20 cellular contexts compared by ENCODE assay signal in the genomic region with DNA sequence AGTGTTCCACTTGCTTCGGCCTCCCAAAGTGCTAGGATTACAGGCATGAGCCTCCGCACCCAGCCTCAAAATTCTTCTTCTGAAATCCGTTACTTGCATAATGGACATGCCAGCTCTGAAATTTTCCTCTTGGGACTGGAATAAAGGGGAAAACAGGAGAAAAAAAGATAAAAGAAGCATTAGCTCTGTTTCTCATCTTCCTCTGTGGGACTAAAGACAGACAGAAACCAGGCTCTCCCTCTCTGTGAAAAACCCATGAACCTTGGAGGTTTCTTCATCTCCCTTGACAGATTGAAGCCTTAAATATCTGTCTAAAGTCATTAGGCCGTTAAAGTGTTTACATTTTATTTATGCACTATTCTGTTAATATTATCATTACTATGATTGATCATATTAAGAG. TPM values are rescaled to one million over a fixed set of nuclear protein-coding genes. Genes with fewer than 3 reads are reported as not detected.
DNase-seq lines count a peak whose midpoint lies in the region; TF ChIP-seq lines count a peak whose summit lies in the region.
"Had no signal": no experiment of that assay in that cellular context is flagged by ENCODE, and none has a peak within 500 bp of the region (broad histone marks: within the 10 kb centered on the region; RNA-seq: fewer than 3 reads in every experiment).

No MANE protein-coding gene starts in this region.

- intact Hi-C loops in transverse colon (cut with DNase I; ENCODE audit: low total_unique reads): no loop called here

- H2AFZ ChIP-seq in smooth muscle cell (ENCODE audit: low read depth): peak overlapping the region; percentile 18

- peak; percentile 87 for DNase-seq in amniotic epithelial cell (ENCODE audit: low read depth)
- peak; percentile 54 for DNase-seq in fibroblast of villous mesenchyme (ENCODE audit: low read depth)
- no peak for DNase-seq in mesothelial cell of epicardium (ENCODE audit: low spot score in 2 of 2, unreplicated experiment in 2 of 2)
- no peak for DNase-seq in smooth muscle cell (lab: John Stamatoyannopoulos, UW; ENCODE audit: unreplicated experiment)
- no peak for DNase-seq in NCI-H146 (lab: John Stamatoyannopoulos, UW)
- no peak for DNase-seq in stimulated activated CD4-positive, alpha-beta T cell treated with anti-CD3 and anti-CD28 coated beads, Interleukin-2, amount 100 ng/mL, for 24 hours
- DNase-seq in transverse colon: no peak
- no peak for DNase-seq in endodermal cell
- DNase-seq: 8988T; ACHN; BE2C; C1 segment of cervical spinal cord; CD4-positive, alpha-beta memory T cell; CD4-positive, CD25-positive, alpha-beta regulatory T cell; CD8-positive, alpha-beta memory T cell; COR-L47; DMS79 treated with DMSO at 0.1 percent for 48 hours; GF-D8 had no signal

- peaks cover 7% of the 10 kb centered on the region for H3K36me3 Mint-ChIP-seq in mesothelial cell of epicardium
- H3K36me3 Mint-ChIP-seq in endodermal cell (ENCODE audit: low read depth): no peaks in the 10 kb centered on the region
- H3K36me3 Mint-ChIP-seq: CD14-positive monocyte; CD4-positive, alpha-beta memory T cell; CD4-positive, CD25-positive, alpha-beta regulatory T cell; CD8-positive, alpha-beta memory T cell had no signal

- H3F3A ChIP-seq in smooth muscle cell (ENCODE audit: low read depth): peaks cover 5% of the 10 kb centered on the region

- no peaks in the 10 kb centered on the region for H3K27me3 Mint-ChIP-seq in mesothelial cell of epicardium (ENCODE audit: low read depth)
- H3K27me3 Mint-ChIP-seq in endodermal cell (ENCODE audit: insufficient read depth): no peaks in the 10 kb centered on the region

- H3K79me2 ChIP-seq in smooth muscle cell (ENCODE audit: low read depth): no peaks in the 10 kb centered on the region

- peak overlapping the region; percentile 84 for H3K27ac Mint-ChIP-seq in mesothelial cell of epicardium
- no peak overlapping the region for H3K27ac Mint-ChIP-seq in endodermal cell
- H3K27ac Mint-ChIP-seq: CD14-positive monocyte; CD4-positive, alpha-beta memory T cell; CD4-positive, CD25-positive, alpha-beta regulatory T cell; CD8-positive, alpha-beta memory T cell had no signal

- WGBS in smooth muscle cell (ENCODE audit: low lambda C conversion rate): 45% methylated on average over 4 of the region's 4 CpGs
- WGBS in transverse colon (ENCODE audit: low coverage in 1 of 2), 2 donors: 81 to 85% methylated on average over 4 of the region's 4 CpGs
- 80 to 92% methylated on average over 1 to 3 of the region's 4 CpGs for WGBS in endodermal cell (ENCODE audit: insufficient coverage in 1 of 2, insufficient read length in 1 of 2), 2 experiments

- TF ChIP-seq POLR2A in transverse colon (IDR thresholded peaks at IDR 0.05): no peak

- H3K4me3 ChIP-seq in fibroblast of villous mesenchyme (ENCODE audit: low read depth, low read length) (no peak overlapping the region), smooth muscle cell (no peak overlapping the region), transverse colon (no peak overlapping the region), endodermal cell (ENCODE audit: low read length) (no peak overlapping the region)
- H3K4me3 ChIP-seq: BLaER1 had no signal

- H4K20me1 ChIP-seq in smooth muscle cell (ENCODE audit: low read depth): no peaks in the 10 kb centered on the region
- H4K20me1 ChIP-seq: BLaER1 had no signal

- peaks cover 5% of the 10 kb centered on the region for H3K4me1 ChIP-seq in smooth muscle cell (ENCODE audit: low read depth)
- H3K4me1 ChIP-seq in transverse colon: no peaks in the 10 kb centered on the region
- H3K4me1 ChIP-seq in endodermal cell (ENCODE audit: control insufficient read depth, insufficient read depth, low read length): no peaks in the 10 kb centered on the region
- H3K4me1 ChIP-seq: BE2C, BLaER1 had no signal

- H3K4me3 Mint-ChIP-seq in mesothelial cell of epicardium (no peak overlapping the region), endodermal cell (no peak overlapping the region)
- H3K4me3 Mint-ChIP-seq: CD14-positive monocyte; CD4-positive, alpha-beta memory T cell; CD4-positive, CD25-positive, alpha-beta regulatory T cell; CD8-positive, alpha-beta memory T cell had no signal

- H3K27me3 ChIP-seq in smooth muscle cell (ENCODE audit: low read depth): no peaks in the 10 kb centered on the region
- no peaks in the 10 kb centered on the region for H3K27me3 ChIP-seq in transverse colon
- no peaks in the 10 kb centered on the region for H3K27me3 ChIP-seq in endodermal cell (ENCODE audit: control insufficient read depth, insufficient read depth, low read length, poor library complexity, severe bottlenecking)
- H3K27me3 ChIP-seq: BE2C, BLaER1 had no signal

- no peak for TF ChIP-seq EP300 in transverse colon (IDR thresholded peaks at IDR 0.05; ENCODE audit: low read depth)

- no peaks in the 10 kb centered on the region for H3K9me3 ChIP-seq in smooth muscle cell (replicated peaks; ENCODE audit: low read depth)
- no peaks in the 10 kb centered on the region for H3K9me3 ChIP-seq in transverse colon
- no peaks in the 10 kb centered on the region for H3K9me3 ChIP-seq in endodermal cell (ENCODE audit: control insufficient read depth, low read length)
- H3K9me3 ChIP-seq: BE2C, BLaER1 had no signal

- H3K27ac ChIP-seq in smooth muscle cell (ENCODE audit: low read depth) (peak overlapping the region; percentile 72), transverse colon (no peak overlapping the region), endodermal cell (ENCODE audit: low read depth, low read length) (no peak overlapping the region)
- H3K27ac ChIP-seq: BLaER1 had no signal

- TF ChIP-seq CTCF in fibroblast of villous mesenchyme (IDR thresholded peaks at IDR 0.05; ENCODE audit: insufficient read depth, low read depth, low read length): no peak
- TF ChIP-seq CTCF in mesothelial cell of epicardium (IDR thresholded peaks at IDR 0.05; ENCODE audit: unreplicated experiment): no peak
- TF ChIP-seq CTCF in smooth muscle cell (IDR thresholded peaks at IDR 0.05; ENCODE audit: borderline replicate concordance, insufficient read depth, poor library complexity, severe bottlenecking): no peak
- no peak for TF ChIP-seq CTCF in transverse colon (IDR thresholded peaks at IDR 0.05)
- no peak for TF ChIP-seq CTCF in endodermal cell (conservative IDR thresholded peaks at IDR 0.05)

- H3K36me3 ChIP-seq in smooth muscle cell (ENCODE audit: low read depth) (no peaks in the 10 kb centered on the region), transverse colon (no peaks in the 10 kb centered on the region), endodermal cell (ENCODE audit: control insufficient read depth, insufficient read depth, low read length) (no peaks in the 10 kb centered on the region)
- H3K36me3 ChIP-seq: BE2C, BLaER1 had no signal

- in situ Hi-C loops in transverse colon (cut with MboI; ENCODE audit: low pct_ligation_motif_present in 1 of 4, low pct_unique_long_range_greater_than_20kb in 1 of 4, low sequenced_read_pairs in 3 of 4): no loop called here

- H3K4me2 ChIP-seq in smooth muscle cell: no peak overlapping the region
- H3K4me2 ChIP-seq: BLaER1 had no signal

- peaks cover 15% of the 10 kb centered on the region for H3K9me3 Mint-ChIP-seq in mesothelial cell of epicardium
- peaks cover 2% of the 10 kb centered on the region for H3K9me3 Mint-ChIP-seq in endodermal cell
- H3K9me3 Mint-ChIP-seq: CD8-positive, alpha-beta memory T cell had no signal

- H3K9ac ChIP-seq in smooth muscle cell (ENCODE audit: low read depth) (no peak overlapping the region), endodermal cell (ENCODE audit: extremely low read depth, low read length, poor library complexity, severe bottlenecking) (no peak overlapping the region)
- H3K9ac ChIP-seq: BLaER1 had no signal

- H3K4me1 Mint-ChIP-seq in mesothelial cell of epicardium (peaks cover 25% of the 10 kb centered on the region), endodermal cell (no peaks in the 10 kb centered on the region)
- H3K4me1 Mint-ChIP-seq: CD4-positive, alpha-beta memory T cell; CD4-positive, CD25-positive, alpha-beta regulatory T cell; CD8-positive, alpha-beta memory T cell had no signal

RNA-seq across cellular contexts. Expression of gene PRSS12, which starts 19.4 kb away (rescaled TPM):
- total RNA-seq in fibroblast of villous mesenchyme (11.7 and 19.3 TPM in 2 replicates), mesothelial cell of epicardium (43.5 to 46.7 TPM (median 46.2 TPM) in 3 replicates), smooth muscle cell (18.8 and 24.5 TPM in 2 replicates), transverse colon (100 to 1,000 TPM in 1 of 4 donors, 10 to 100 TPM in 3; 58.0 to 146 (median 84.3) TPM), endodermal cell (1 to 10 TPM; 4.1 to 5.3 TPM)
- polyA plus RNA-seq in smooth muscle cell: 9.9 and 28.3 TPM in 2 replicates
- 7.4 TPM for polyA plus RNA-seq in endodermal cell (2013, experiment 1 of 2)
- 8.1 TPM for polyA plus RNA-seq in endodermal cell (2013, experiment 2 of 2)
- total RNA-seq: CD4-positive, alpha-beta memory T cell; CD4-positive, CD25-positive, alpha-beta regulatory T cell; CD8-positive, alpha-beta memory T cell had no signal
- polyA plus RNA-seq: CD14-positive monocyte; CD8-positive, alpha-beta memory T cell had no signal

Comparison
In these comparisons a context has a peak if more than half of its experiments do, and no peak if none do; other contexts are left out.
1. DNase-seq: peak in amniotic epithelial cell (single experiment) and fibroblast of villous mesenchyme (single experiment); none in mesothelial cell of epicardium (0 of 2), smooth muscle cell (single experiment), NCI-H146 (single experiment), stimulated activated CD4-positive, alpha-beta T cell treated with anti-CD3 and anti-CD28 coated beads, Interleukin-2, amount 100 ng/mL, for 24 hours (0 of 2), transverse colon (single experiment) and endodermal cell (single experiment).